Comparison of ENCODE assay signal across 8 cellular contexts in genomic region chr11:123062158-123062891, GRCh38. TPM values are rescaled to one million over a fixed set of nuclear protein-coding genes. Genes with fewer than 3 reads are reported as not detected.
DNase-seq lines count a peak whose midpoint lies in the region; ATAC-seq and TF ChIP-seq lines count a peak whose summit lies in the region.

No MANE protein-coding gene starts in this region.

- ATAC-seq in HG02623 (IDR thresholded peaks at IDR 0.05; ENCODE audit: unreplicated experiment) (peak; percentile 85), thoracic aorta (ENCODE audit: insufficient number of reproducible peaks, low FRiP score, low read depth) (peak; percentile 91)

- H3K36me3 Mint-ChIP-seq in activated naive CD8-positive, alpha-beta T cell treated with anti-CD3 and anti-CD28 coated beads for 36 hours, result peaks cover 62% of the 10 kb centered on the region
- H3K36me3 Mint-ChIP-seq in glutamatergic neuron (ENCODE audit: unreplicated experiment), result peaks cover 6% of the 10 kb centered on the region

- H3K36me3 ChIP-seq in osteoblast (ENCODE audit: insufficient read depth, low read length) (peaks cover 40% of the 10 kb centered on the region), thoracic aorta (peaks cover 31% of the 10 kb centered on the region)

- H3K4me2 ChIP-seq in osteoblast (ENCODE audit: insufficient read depth, low read length), result peak overlapping the region; percentile 93

- H3K9me3 Mint-ChIP-seq in activated naive CD8-positive, alpha-beta T cell treated with anti-CD3 and anti-CD28 coated beads for 36 hours, result no peaks in the 10 kb centered on the region
- peaks cover 8% of the 10 kb centered on the region for H3K9me3 Mint-ChIP-seq in glutamatergic neuron (ENCODE audit: unreplicated experiment)

- peaks cover 36% of the 10 kb centered on the region for H3K27me3 Mint-ChIP-seq in activated naive CD8-positive, alpha-beta T cell treated with anti-CD3 and anti-CD28 coated beads for 36 hours
- peaks cover 5% of the 10 kb centered on the region for H3K27me3 Mint-ChIP-seq in glutamatergic neuron (ENCODE audit: unreplicated experiment)

- H3K79me2 ChIP-seq in osteoblast (ENCODE audit: insufficient read depth, low read length), result peaks cover 43% of the 10 kb centered on the region

- H3K4me3 ChIP-seq in osteoblast (ENCODE audit: insufficient read depth, low read length) (peak overlapping the region; percentile 97), thoracic aorta (peak overlapping the region; percentile 76)

- TF ChIP-seq CTCF in glutamatergic neuron (IDR thresholded peaks at IDR 0.05; ENCODE audit: partially characterized antibody, unreplicated experiment), result no peak
- no peak for TF ChIP-seq CTCF in osteoblast (IDR thresholded peaks at IDR 0.05; ENCODE audit: extremely low read depth, low read depth, low read length)
- no peak for TF ChIP-seq CTCF in thoracic aorta (IDR thresholded peaks at IDR 0.05)

- DNase-seq in GM04504 (ENCODE audit: low read depth) (peak; percentile 99), NCI-H1092 treated with DMSO at 0.1 percent for 48 hours (lab: John Stamatoyannopoulos, UW) (peak; percentile 100), SKM-1 (lab: John Stamatoyannopoulos, UW; ENCODE audit: unreplicated experiment) (peak; percentile 100), glutamatergic neuron (peak; percentile 98), osteoblast (ENCODE audit: insufficient read length, low spot score, missing footprints) (peak; percentile 96), thoracic aorta (ENCODE audit: low spot score) (peak; percentile 97)
- DNase-seq in activated naive CD8-positive, alpha-beta T cell treated with anti-CD3 and anti-CD28 coated beads for 36 hours, result peak; percentile 100

- H3K27me3 ChIP-seq in osteoblast (ENCODE audit: insufficient read depth, low read length) (no peaks in the 10 kb centered on the region), thoracic aorta (replicated peaks; ENCODE audit: insufficient read depth) (no peaks in the 10 kb centered on the region)

- H3K4me1 ChIP-seq in osteoblast (ENCODE audit: insufficient read depth, low read length), result peaks cover 60% of the 10 kb centered on the region
- peaks cover 36 to 64% of the 10 kb centered on the region in 2 donors for H3K4me1 ChIP-seq in thoracic aorta (ENCODE audit: control insufficient read depth in 1 of 2, low read depth in 2 of 2)

- no peaks in the 10 kb centered on the region for H3K9me3 ChIP-seq in osteoblast (ENCODE audit: low read depth, low read length)
- no peaks in the 10 kb centered on the region for H3K9me3 ChIP-seq in thoracic aorta

- peak overlapping the region; percentile 97 for H3K4me3 Mint-ChIP-seq in activated naive CD8-positive, alpha-beta T cell treated with anti-CD3 and anti-CD28 coated beads for 36 hours
- H3K4me3 Mint-ChIP-seq in glutamatergic neuron (ENCODE audit: unreplicated experiment), result peak overlapping the region; percentile 96

- peaks cover 44% of the 10 kb centered on the region for H4K20me1 ChIP-seq in osteoblast (ENCODE audit: insufficient read depth, low read length)

- H3K27ac Mint-ChIP-seq in activated naive CD8-positive, alpha-beta T cell treated with anti-CD3 and anti-CD28 coated beads for 36 hours, result peak overlapping the region; percentile 100
- peak overlapping the region; percentile 99 for H3K27ac Mint-ChIP-seq in glutamatergic neuron (ENCODE audit: unreplicated experiment)

- H3K4me1 Mint-ChIP-seq in activated naive CD8-positive, alpha-beta T cell treated with anti-CD3 and anti-CD28 coated beads for 36 hours, result peaks cover 58% of the 10 kb centered on the region
- H3K4me1 Mint-ChIP-seq in glutamatergic neuron (ENCODE audit: low read depth, unreplicated experiment), result peaks cover 37% of the 10 kb centered on the region

- H3K27ac ChIP-seq in osteoblast (ENCODE audit: low read depth, low read length) (peak overlapping the region; percentile 94), thoracic aorta (peak overlapping the region; percentile 99 to 100)

- peak overlapping the region; percentile 58 for H2AFZ ChIP-seq in osteoblast (ENCODE audit: low read length)

RNA-seq across cellular contexts. Expression of gene HSPA8, which starts 0.4 kb away (rescaled TPM):
- 1,000 to 10,000 TPM; 3,149 to 3,177 TPM for total RNA-seq in activated naive CD8-positive, alpha-beta T cell treated with anti-CD3 and anti-CD28 coated beads for 36 hours
- total RNA-seq in glutamatergic neuron (ENCODE audit: unreplicated experiment) (1,228 TPM), osteoblast (2,226 and 2,227 TPM in 2 replicates), thoracic aorta (100 to 1,000 TPM; 728 to 947 TPM)

Comparison
In these comparisons a context has a peak if more than half of its experiments do, and no peak if none do; other contexts are left out.
1. Peak in every context shown above with its lines: DNase-seq, ATAC-seq, H3K4me3 ChIP-seq and H3K27ac ChIP-seq.